In genomic region chr13:49110122-49110831, GRCh38 we compare ENCODE assay signal across 8 cellular contexts.
DNase-seq lines count a peak whose midpoint lies in the region; ATAC-seq and TF ChIP-seq lines count a peak whose summit lies in the region.

No MANE protein-coding gene starts in this region.

- H2AK5ac ChIP-seq in mesendoderm (ENCODE audit: low read length): no peak overlapping the region

- H3K27ac ChIP-seq in mesendoderm (ENCODE audit: low read depth, low read length): no peak overlapping the region

- H3K23ac ChIP-seq in mesendoderm (ENCODE audit: low read length): no peak overlapping the region

- H3K18ac ChIP-seq in mesendoderm (ENCODE audit: low read length): no peak overlapping the region

- peak; percentile 61 for ATAC-seq in HG03442 (IDR thresholded peaks at IDR 0.05; ENCODE audit: unreplicated experiment)
- no peak for ATAC-seq in HG02571 (IDR thresholded peaks at IDR 0.05; ENCODE audit: unreplicated experiment)

- H4K8ac ChIP-seq in mesendoderm (ENCODE audit: low read depth, low read length): no peak overlapping the region

- H2BK15ac ChIP-seq in mesendoderm (replicated peaks; ENCODE audit: low read depth): no peak overlapping the region

- H3K36me3 ChIP-seq in endocrine pancreas (ENCODE audit: control insufficient read depth, insufficient read depth, low read length) (no peaks in the 10 kb centered on the region), mesendoderm (ENCODE audit: control insufficient read depth, insufficient read depth, low read length) (no peaks in the 10 kb centered on the region)

- H3K4me3 ChIP-seq in GM12864 (ENCODE audit: low read depth, low read length) (peak overlapping the region; percentile 53), endocrine pancreas (ENCODE audit: control insufficient read depth, insufficient read depth, low read length) (peak overlapping the region; percentile 99), mesendoderm (ENCODE audit: low read length) (peak overlapping the region; percentile 57)

- H3K27me3 ChIP-seq in endocrine pancreas (ENCODE audit: control insufficient read depth, insufficient read depth, low read length) (no peaks in the 10 kb centered on the region), mesendoderm (ENCODE audit: insufficient read depth, low read length, poor library complexity) (no peaks in the 10 kb centered on the region)

- peak; percentile 56 for DNase-seq in GM12864 (ENCODE audit: low read depth)
- peak; percentile 18 for DNase-seq in NK-92 (lab: John Stamatoyannopoulos, UW; ENCODE audit: unreplicated experiment)
- peak; percentile 52 to 55 for DNase-seq in activated CD8-positive, alpha-beta memory T cell treated with anti-CD3 and anti-CD28 coated beads for 4 hours (ENCODE audit: low read depth in 2 of 2)
- peak; percentile 94 for DNase-seq in mesendoderm
- peak; percentile 39 for DNase-seq in stimulated activated CD8-positive, alpha-beta memory T cell treated with anti-CD3 and anti-CD28 coated beads, Interleukin-12 subunit alpha, Interleukin-12 subunit beta, amount 100 ng/mL, for 24 hours (ENCODE audit: extremely low read depth)

- no peak overlapping the region for H2BK5ac ChIP-seq in mesendoderm (ENCODE audit: low read length)

- peaks cover 2% of the 10 kb centered on the region for H3K79me2 ChIP-seq in mesendoderm (ENCODE audit: control insufficient read depth, insufficient read depth, low read length)

- H4K5ac ChIP-seq in mesendoderm (ENCODE audit: low read length): no peak overlapping the region

- H3K56ac ChIP-seq in mesendoderm (ENCODE audit: low read length): peak overlapping the region; percentile 56

- H2BK120ac ChIP-seq in mesendoderm (ENCODE audit: low read depth, low read length): no peak overlapping the region

- H3K9ac ChIP-seq in endocrine pancreas (ENCODE audit: control insufficient read depth, insufficient read depth, low read length) (no peak overlapping the region), mesendoderm (ENCODE audit: low read length) (peak overlapping the region; percentile 62)

- no peak for TF ChIP-seq CTCF in GM12864 (IDR thresholded peaks at IDR 0.05; ENCODE audit: low read depth, low read length, missing control alignments)

- no peaks in the 10 kb centered on the region for H3K79me1 ChIP-seq in mesendoderm (ENCODE audit: low read length)

- no peak overlapping the region for H3K4ac ChIP-seq in mesendoderm (ENCODE audit: low read depth, low read length)

- H3K9me3 ChIP-seq in endocrine pancreas (ENCODE audit: control insufficient read depth, low read length): no peaks in the 10 kb centered on the region

- H3K4me2 ChIP-seq in mesendoderm (ENCODE audit: low read length): no peak overlapping the region

- no CpG with 5 or more reads among the region's 16 CpGs for WGBS in mesendoderm (ENCODE audit: extremely low coverage, insufficient coverage, low lambda C conversion rate)

- H3K4me1 ChIP-seq in endocrine pancreas (ENCODE audit: control insufficient read depth, insufficient read depth, low read length) (peaks cover 15% of the 10 kb centered on the region), mesendoderm (ENCODE audit: control insufficient read depth, low read depth, low read length) (no peaks in the 10 kb centered on the region)

Comparison
In these comparisons a context has a peak if more than half of its experiments do, and no peak if none do; other contexts are left out.
1. DNase-seq: peak in every context shown above with its lines; median percentile 94 in mesendoderm; 56 in GM12864; 54 in activated CD8-positive, alpha-beta memory T cell treated with anti-CD3 and anti-CD28 coated beads for 4 hours; 39 in stimulated activated CD8-positive, alpha-beta memory T cell treated with anti-CD3 and anti-CD28 coated beads, Interleukin-12 subunit alpha, Interleukin-12 subunit beta, amount 100 ng/mL, for 24 hours; 18 in NK-92.